In genomic region chr12:76272292-76272691, GRCh38 we compare ENCODE assay signal across 1 cellular context.
TF ChIP-seq lines count a peak whose summit lies in the region.

No MANE protein-coding gene starts in this region.

TF ChIP-seq in GM23338, 12 proteins besides CTCF, POLR2A, EP300 and RAD21 (continued from another document):
- TF ChIP-seq ZNF462 (CRISPR knock-in tag; IDR thresholded peaks at IDR 0.05): no peak
- TF ChIP-seq CREB1 (CRISPR knock-in tag; IDR thresholded peaks at IDR 0.05; ENCODE audit: low read depth): no peak
- no peak for TF ChIP-seq NANOG (IDR thresholded peaks at IDR 0.05; ENCODE audit: borderline replicate concordance)
- no peak for TF ChIP-seq ZNF331 (CRISPR knock-in tag; IDR thresholded peaks at IDR 0.05; ENCODE audit: low read depth)
- no peak for TF ChIP-seq ETS1 (IDR thresholded peaks at IDR 0.05)
TF ChIP-seq in GM23338: peak in this region for 0.
